Comparison of ENCODE assay signal across 8 cellular contexts in the genomic region with DNA sequence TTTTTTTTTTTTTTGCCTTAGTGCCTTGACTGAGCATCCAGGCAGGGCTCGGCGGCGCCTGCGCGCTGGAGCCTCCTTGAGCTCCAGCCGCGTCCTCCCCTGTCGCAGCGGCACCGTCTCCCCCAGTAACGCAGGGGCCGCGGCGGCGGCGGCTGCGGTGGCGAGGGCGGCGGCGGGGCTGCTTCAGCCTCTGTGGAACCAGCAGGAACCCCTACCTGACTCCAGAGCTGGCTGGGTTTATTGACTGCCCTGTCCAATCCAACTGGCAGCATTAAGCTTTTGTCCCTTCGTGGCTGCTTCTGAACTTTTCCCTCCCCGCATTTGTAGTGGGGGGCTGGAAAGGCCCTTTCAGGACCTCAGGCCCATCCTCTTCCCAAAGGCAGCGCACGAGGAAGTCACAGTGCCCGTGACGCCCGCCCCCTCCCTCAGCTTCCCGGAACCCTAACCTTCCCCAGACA. TPM values are rescaled to one million over a fixed set of nuclear protein-coding genes. Genes with fewer than 3 reads are reported as not detected.
DNase-seq lines count a peak whose midpoint lies in the region; ATAC-seq and TF ChIP-seq lines count a peak whose summit lies in the region.

A gene with protein sequence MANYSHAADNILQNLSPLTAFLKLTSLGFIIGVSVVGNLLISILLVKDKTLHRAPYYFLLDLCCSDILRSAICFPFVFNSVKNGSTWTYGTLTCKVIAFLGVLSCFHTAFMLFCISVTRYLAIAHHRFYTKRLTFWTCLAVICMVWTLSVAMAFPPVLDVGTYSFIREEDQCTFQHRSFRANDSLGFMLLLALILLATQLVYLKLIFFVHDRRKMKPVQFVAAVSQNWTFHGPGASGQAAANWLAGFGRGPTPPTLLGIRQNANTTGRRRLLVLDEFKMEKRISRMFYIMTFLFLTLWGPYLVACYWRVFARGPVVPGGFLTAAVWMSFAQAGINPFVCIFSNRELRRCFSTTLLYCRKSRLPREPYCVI (minus strand): TSS at position 397 of the 458 bp plus-strand sequence. CDS start 2,106 bp downstream, outside the sequence.

- peak in 1 of 4 donors; percentile 14 for TF ChIP-seq POLR2A in upper lobe of left lung (IDR thresholded peaks at IDR 0.05)

- H3K4me3 ChIP-seq in fibroblast of mammary gland (ENCODE audit: control insufficient read depth, low read depth, low read length): peak within 1 kb of the TSS; percentile 69
- peak within 1 kb of the TSS in 3 of 4 donors; percentile 35 to 52 (median 44) for H3K4me3 ChIP-seq in upper lobe of left lung

- peak; percentile 87 for DNase-seq in DMS 273 (lab: John Stamatoyannopoulos, UW; ENCODE audit: unreplicated experiment)
- no peak for DNase-seq in DMS 273 treated with DMSO at 0.1 percent for 48 hours (lab: John Stamatoyannopoulos, UW)
- peak; percentile 71 for DNase-seq in NCI-H345 (lab: John Stamatoyannopoulos, UW)
- DNase-seq in activated T-cell treated with anti-CD3 and anti-CD28 coated beads, Interleukin-2, amount 50 U/mL, for 48 hours: peak; percentile 25 to 45
- DNase-seq in fibroblast of mammary gland (ENCODE audit: low read depth): peak; percentile 74
- DNase-seq in natural killer cell treated with Interleukin-12 subunit alpha and Interleukin-12 subunit beta and Interleukin-15 and Interleukin-18, amount 100 ng/mL, for 72 hours (ENCODE audit: low spot score): no peak
- peak; percentile 37 to 93 for DNase-seq in upper lobe of left lung

- H3K4me3 Mint-ChIP-seq in natural killer cell treated with Interleukin-12 subunit alpha and Interleukin-12 subunit beta and Interleukin-15 and Interleukin-18, amount 100 ng/mL, for 72 hours: peak within 1 kb of the TSS; percentile 45

- H3K27me3 Mint-ChIP-seq in natural killer cell treated with Interleukin-12 subunit alpha and Interleukin-12 subunit beta and Interleukin-15 and Interleukin-18, amount 100 ng/mL, for 72 hours: peaks cover 16 to 39% of the 10 kb centered on the region in 2 donors

- no peaks in the 10 kb centered on the region for H3K36me3 Mint-ChIP-seq in natural killer cell treated with Interleukin-12 subunit alpha and Interleukin-12 subunit beta and Interleukin-15 and Interleukin-18, amount 100 ng/mL, for 72 hours

- no peaks in the 10 kb centered on the region for H3K9me3 Mint-ChIP-seq in natural killer cell treated with Interleukin-12 subunit alpha and Interleukin-12 subunit beta and Interleukin-15 and Interleukin-18, amount 100 ng/mL, for 72 hours

- H3K27ac ChIP-seq in upper lobe of left lung: peak within 1 kb of the TSS in 1 of 4 donors; percentile 23

- 1 to 2% methylated on average over 24 to 29 of the region's 29 CpGs for WGBS in upper lobe of left lung, 2 donors

- no peaks in the 10 kb centered on the region for H3K27me3 ChIP-seq in upper lobe of left lung

- no peak for TF ChIP-seq EP300 in upper lobe of left lung (IDR thresholded peaks at IDR 0.05)

- no peaks in the 10 kb centered on the region for H3K9me3 ChIP-seq in upper lobe of left lung

- peaks cover 0 to 4% of the 10 kb centered on the region in 2 donors for H3K4me1 Mint-ChIP-seq in natural killer cell treated with Interleukin-12 subunit alpha and Interleukin-12 subunit beta and Interleukin-15 and Interleukin-18, amount 100 ng/mL, for 72 hours (ENCODE audit: low read depth in 2 of 2)

- peaks cover 0 to 12% (median 6%) of the 10 kb centered on the region in 4 donors for H3K4me1 ChIP-seq in upper lobe of left lung

- TF ChIP-seq CTCF in fibroblast of mammary gland (conservative IDR thresholded peaks at IDR 0.05; ENCODE audit: control insufficient read depth, insufficient read depth, low read depth, low read length): no peak
- no peak for TF ChIP-seq CTCF in upper lobe of left lung (IDR thresholded peaks at IDR 0.05)

- peak; percentile 75 for ATAC-seq in HG02885 (IDR thresholded peaks at IDR 0.05; ENCODE audit: poor library complexity, unreplicated experiment)
- ATAC-seq in natural killer cell treated with Interleukin-12 subunit alpha and Interleukin-12 subunit beta and Interleukin-15 and Interleukin-18, amount 100 ng/mL, for 72 hours: peak; percentile 59
- peak in 1 of 2 donors; percentile 92 for ATAC-seq in upper lobe of left lung (ENCODE audit: low FRiP score in 2 of 2)

- H3K27ac Mint-ChIP-seq in natural killer cell treated with Interleukin-12 subunit alpha and Interleukin-12 subunit beta and Interleukin-15 and Interleukin-18, amount 100 ng/mL, for 72 hours: no peak within 1 kb of the TSS

- H3K36me3 ChIP-seq in upper lobe of left lung: no peaks in the 10 kb centered on the region

RNA-seq across cellular contexts. Expression of the gene that starts here (rescaled TPM):
- total RNA-seq in natural killer cell treated with Interleukin-12 subunit alpha and Interleukin-12 subunit beta and Interleukin-15 and Interleukin-18, amount 100 ng/mL, for 72 hours: under 1 TPM in 1 of 2 donors, not detected in 1; 0.08 TPM
- 1 to 10 TPM in 3 of 6 donors, under 1 TPM in 1, not detected in 2; 0.39 to 3.3 (median 1.7) TPM for total RNA-seq in upper lobe of left lung

Comparison
In these comparisons a context has a peak if more than half of its experiments do, and no peak if none do; other contexts are left out.
1. DNase-seq: peak in DMS 273 (single experiment), NCI-H345 (single experiment), activated T-cell treated with anti-CD3 and anti-CD28 coated beads, Interleukin-2, amount 50 U/mL, for 48 hours (2 of 2), fibroblast of mammary gland (single experiment) and upper lobe of left lung (2 of 2); none in DMS 273 treated with DMSO at 0.1 percent for 48 hours (single experiment) and natural killer cell treated with Interleukin-12 subunit alpha and Interleukin-12 subunit beta and Interleukin-15 and Interleukin-18, amount 100 ng/mL, for 72 hours (single experiment).
2. Peak in ATAC-seq in natural killer cell treated with Interleukin-12 subunit alpha and Interleukin-12 subunit beta and Interleukin-15 and Interleukin-18, amount 100 ng/mL, for 72 hours; RNA of the gene not detected or under 1 TPM.